10 cellular contexts compared by ENCODE assay signal in the genomic region with DNA sequence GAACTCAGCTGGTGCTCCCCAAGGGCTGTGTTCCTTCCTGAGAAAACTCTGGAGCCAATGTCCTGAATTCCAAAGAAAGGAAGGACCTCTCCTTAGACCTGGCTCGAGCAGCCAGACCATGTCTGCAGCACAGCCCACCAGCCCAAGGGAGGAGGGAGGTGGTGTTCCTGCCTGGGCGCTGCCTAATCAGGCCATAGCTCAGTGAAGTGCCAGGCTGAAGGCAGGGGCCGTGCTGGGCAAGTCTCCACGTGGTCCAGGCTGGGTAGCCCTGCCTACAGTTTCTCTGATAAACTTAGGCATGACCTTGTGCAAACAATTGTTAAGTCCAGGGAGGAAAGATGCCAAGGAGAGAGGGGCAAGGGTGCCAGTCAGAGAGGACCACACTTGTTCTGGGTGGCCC.
A peak's percentile ranks its signal among the peaks of the same experiment; 100 is the strongest.
DNase-seq lines count a peak whose midpoint lies in the region; ATAC-seq and TF ChIP-seq lines count a peak whose summit lies in the region.
"Had no signal": no experiment of that assay in that cellular context is flagged by ENCODE, and none has a peak within 500 bp of the region (broad histone marks: within the 10 kb centered on the region; RNA-seq: fewer than 3 reads in every experiment).

No MANE protein-coding gene starts in this region.

- no peaks in the 10 kb centered on the region for H3K36me3 Mint-ChIP-seq in activated T-cell treated with anti-CD3 and anti-CD28 coated beads, Interleukin-2, amount 50 U/mL, for 4 hours (ENCODE audit: insufficient read depth)
- no peaks in the 10 kb centered on the region for H3K36me3 Mint-ChIP-seq in chondrocyte (ENCODE audit: low read depth)

- H3K9me3 ChIP-seq in mucosa of rectum (ENCODE audit: control insufficient read depth in 2 of 2, low read length in 2 of 2): no peaks in the 10 kb centered on the region
- no peaks in the 10 kb centered on the region for H3K9me3 ChIP-seq in transverse colon

- H3K4me1 Mint-ChIP-seq in activated T-cell treated with anti-CD3 and anti-CD28 coated beads, Interleukin-2, amount 50 U/mL, for 4 hours (ENCODE audit: low read depth): peaks cover 88% of the 10 kb centered on the region
- H3K4me1 Mint-ChIP-seq in chondrocyte (ENCODE audit: low read depth): peaks cover 65% of the 10 kb centered on the region

- peaks cover 0 to 3% of the 10 kb centered on the region in 2 donors for H3K36me3 ChIP-seq in mucosa of rectum (ENCODE audit: control insufficient read depth in 2 of 2, insufficient read depth in 2 of 2, low read length in 2 of 2)
- no peaks in the 10 kb centered on the region for H3K36me3 ChIP-seq in transverse colon

- H3K27ac Mint-ChIP-seq in chondrocyte (ENCODE audit: unreplicated experiment): peak overlapping the region; percentile 79

- no peaks in the 10 kb centered on the region for H3K27me3 ChIP-seq in mucosa of rectum (ENCODE audit: control insufficient read depth in 2 of 2, insufficient read depth in 2 of 2, low read length in 2 of 2)
- no peaks in the 10 kb centered on the region for H3K27me3 ChIP-seq in transverse colon

- no peak for TF ChIP-seq EP300 in transverse colon (IDR thresholded peaks at IDR 0.05; ENCODE audit: low read depth)

- H3K4me1 ChIP-seq in mucosa of rectum (ENCODE audit: control insufficient read depth in 2 of 2, insufficient read depth in 2 of 2, low read length in 2 of 2) (peaks cover 38 to 45% of the 10 kb centered on the region in 2 donors), transverse colon (peaks cover 38 to 68% (median 42%) of the 10 kb centered on the region in 4 donors)

- peak overlapping the region; percentile 84 to 90 for H3K27ac ChIP-seq in mucosa of rectum (ENCODE audit: low read depth in 2 of 2, low read length in 2 of 2)
- peak overlapping the region; percentile 77 to 84 (median 80) for H3K27ac ChIP-seq in transverse colon

- no peaks in the 10 kb centered on the region for H3K27me3 Mint-ChIP-seq in activated T-cell treated with anti-CD3 and anti-CD28 coated beads, Interleukin-2, amount 50 U/mL, for 4 hours (ENCODE audit: low read depth)
- no peaks in the 10 kb centered on the region for H3K27me3 Mint-ChIP-seq in chondrocyte (ENCODE audit: low read depth)

- intact Hi-C loops in transverse colon (cut with DNase I; ENCODE audit: low total_unique reads): no loop called here

- ATAC-seq in activated T-cell treated with anti-CD3 and anti-CD28 coated beads, Interleukin-2, amount 50 U/mL, for 4 hours: peak; percentile 3
- ATAC-seq in GM18868 (IDR thresholded peaks at IDR 0.05; ENCODE audit: unreplicated experiment) (no peak), GM18867 (IDR thresholded peaks at IDR 0.05; ENCODE audit: unreplicated experiment) (no peak)

- WGBS in transverse colon (ENCODE audit: low coverage in 1 of 2), 2 donors: 60 to 68% methylated on average over 1 to 4 of the region's 4 CpGs

- TF ChIP-seq POLR2A in transverse colon (IDR thresholded peaks at IDR 0.05): no peak

- peak overlapping the region; percentile 26 to 49 for H3K9ac ChIP-seq in mucosa of rectum (ENCODE audit: low read depth in 1 of 2, low read length in 2 of 2)

- H3K4me3 Mint-ChIP-seq in activated T-cell treated with anti-CD3 and anti-CD28 coated beads, Interleukin-2, amount 50 U/mL, for 4 hours: no peak overlapping the region
- no peak overlapping the region for H3K4me3 Mint-ChIP-seq in chondrocyte (ENCODE audit: unreplicated experiment)

- in situ Hi-C loops in transverse colon (cut with MboI; ENCODE audit: low pct_ligation_motif_present in 1 of 4, low pct_unique_long_range_greater_than_20kb in 1 of 4, low sequenced_read_pairs in 3 of 4): no loop called here

- no peak overlapping the region for H3K4me3 ChIP-seq in mucosa of rectum (ENCODE audit: low read length in 2 of 2)
- H3K4me3 ChIP-seq in transverse colon: no peak overlapping the region

- H3K9me3 Mint-ChIP-seq in activated T-cell treated with anti-CD3 and anti-CD28 coated beads, Interleukin-2, amount 50 U/mL, for 4 hours: no peaks in the 10 kb centered on the region
- H3K9me3 Mint-ChIP-seq in chondrocyte (ENCODE audit: low read depth): no peaks in the 10 kb centered on the region

- TF ChIP-seq CTCF in chondrocyte (IDR thresholded peaks at IDR 0.05): no peak
- no peak for TF ChIP-seq CTCF in transverse colon (IDR thresholded peaks at IDR 0.05)

- no peak for DNase-seq in activated T-cell treated with anti-CD3 and anti-CD28 coated beads, Interleukin-2, amount 50 U/mL, for 4 hours
- DNase-seq in activated T-cell treated with anti-CD3 and anti-CD28 coated beads, Interleukin-2, amount 50 U/mL, for 1 hour: no peak
- DNase-seq in chondrocyte (ENCODE audit: low spot score): peak; percentile 67
- peak; percentile 39 for DNase-seq in transverse colon
- DNase-seq in SHP77 (lab: John Stamatoyannopoulos, UW): no peak
- DNase-seq: erythroblast, NCI-H2171 treated with DMSO at 0.1 percent for 48 hours had no signal

Comparison
In these comparisons a context has a peak if more than half of its experiments do, and no peak if none do; other contexts are left out.
1. ATAC-seq: peak in activated T-cell treated with anti-CD3 and anti-CD28 coated beads, Interleukin-2, amount 50 U/mL, for 4 hours (2 of 2); none in GM18868 (single experiment) and GM18867 (single experiment).
2. DNase-seq: peak in chondrocyte (single experiment) and transverse colon (single experiment); none in activated T-cell treated with anti-CD3 and anti-CD28 coated beads, Interleukin-2, amount 50 U/mL, for 4 hours (single experiment), activated T-cell treated with anti-CD3 and anti-CD28 coated beads, Interleukin-2, amount 50 U/mL, for 1 hour (single experiment) and SHP77 (0 of 2).